ENCODE assay signal across 25 cellular contexts in the genomic region with DNA sequence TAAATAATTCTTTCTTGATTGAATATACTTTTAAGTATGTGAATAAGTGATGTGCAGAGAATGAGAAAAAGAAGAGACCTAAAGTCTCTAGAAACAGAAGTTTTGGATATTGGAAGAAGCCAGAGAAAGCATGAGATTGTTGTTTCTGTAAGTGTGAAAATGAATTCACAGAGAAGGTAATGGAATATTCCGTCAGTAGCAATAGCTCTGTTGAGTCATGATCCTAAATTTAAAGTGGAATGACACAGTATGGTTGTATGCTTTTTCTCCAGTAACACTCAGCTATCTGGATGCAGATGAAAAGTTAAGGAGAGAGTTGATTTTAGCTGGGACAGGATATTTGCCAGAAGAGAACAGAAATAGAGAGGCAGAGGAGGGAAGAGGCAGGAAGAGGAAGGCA.
"Had no signal": no experiment of that assay in that cellular context is flagged by ENCODE, and none has a peak within 500 bp of the region (broad histone marks: within the 10 kb centered on the region; RNA-seq: fewer than 3 reads in every experiment).

No MANE protein-coding gene starts in this region.

- H3K36me3 ChIP-seq: ascending aorta, Peyer's patch, SJCRH30 had no signal

- H3K4me2 ChIP-seq: SK-N-SH had no signal

- H3K9me3 ChIP-seq: ascending aorta, Peyer's patch, SJCRH30, SK-N-SH had no signal

- H3K9me3 Mint-ChIP-seq: activated CD4-positive, alpha-beta T cell treated with anti-CD3 and anti-CD28 coated beads, Interleukin-2, amount 10 ng/mL, durations not matched to agents 7 days and 5 days; activated naive CD4-positive, alpha-beta T cell treated with anti-CD3 and anti-CD28 coated beads, Interleukin-2, amount 50 U/mL, for 24 hours had no signal

- DNase-seq: activated CD4-positive, alpha-beta memory T cell treated with anti-CD3 and anti-CD28 coated beads, Interleukin-2, amount 10 ng/mL, durations not matched to agents 7 days and 5 days; activated CD4-positive, alpha-beta T cell treated with anti-CD3 and anti-CD28 coated beads, Interleukin-2, amount 10 ng/mL, durations not matched to agents 7 days and 5 days; activated CD4-positive, CD25-positive, alpha-beta regulatory T cell; activated gamma-delta T cell treated with Interleukin-2 at 50 U/mL for 16 hours; activated T-cell treated with anti-CD3 and anti-CD28 coated beads, Interleukin-2, amount 50 U/mL, for 72 hours; amniotic stem cell; Karpas-422; MM.1S; NCI-H1105; NCI-H1436 treated with DMSO at 0.1 percent for 48 hours; NCI-H187; NCI-H2081; NCI-H446; NCI-H524; Peyer's patch; Right ventricle myocardium superior; SJCRH30; SK-N-SH; T-helper 1 cell had no signal

- H3K9ac ChIP-seq: SK-N-SH had no signal

- H3K36me3 Mint-ChIP-seq: activated naive CD4-positive, alpha-beta T cell treated with anti-CD3 and anti-CD28 coated beads, Interleukin-2, amount 50 U/mL, for 24 hours; brain had no signal

- H3K27me3 ChIP-seq: ascending aorta, Peyer's patch, SJCRH30 had no signal

- H3K4me3 ChIP-seq: ascending aorta, Peyer's patch, SJCRH30 had no signal

- H3K4me1 ChIP-seq: ascending aorta, Peyer's patch, SJCRH30 had no signal

- H3K27me3 Mint-ChIP-seq: activated CD4-positive, alpha-beta memory T cell treated with anti-CD3 and anti-CD28 coated beads, Interleukin-2, amount 10 ng/mL, durations not matched to agents 7 days and 5 days; activated CD4-positive, alpha-beta T cell treated with anti-CD3 and anti-CD28 coated beads, Interleukin-2, amount 10 ng/mL, durations not matched to agents 7 days and 5 days; activated naive CD4-positive, alpha-beta T cell treated with anti-CD3 and anti-CD28 coated beads, Interleukin-2, amount 50 U/mL, for 24 hours had no signal

- H3K4me3 Mint-ChIP-seq: activated CD4-positive, alpha-beta memory T cell treated with anti-CD3 and anti-CD28 coated beads, Interleukin-2, amount 10 ng/mL, durations not matched to agents 7 days and 5 days; activated CD4-positive, alpha-beta T cell treated with anti-CD3 and anti-CD28 coated beads, Interleukin-2, amount 10 ng/mL, durations not matched to agents 7 days and 5 days; activated naive CD4-positive, alpha-beta T cell treated with anti-CD3 and anti-CD28 coated beads, Interleukin-2, amount 50 U/mL, for 24 hours; activated T-cell treated with anti-CD3 and anti-CD28 coated beads, Interleukin-2, amount 50 U/mL, for 72 hours; brain had no signal

- H3K27ac Mint-ChIP-seq: activated CD4-positive, alpha-beta memory T cell treated with anti-CD3 and anti-CD28 coated beads, Interleukin-2, amount 10 ng/mL, durations not matched to agents 7 days and 5 days; activated CD4-positive, alpha-beta T cell treated with anti-CD3 and anti-CD28 coated beads, Interleukin-2, amount 10 ng/mL, durations not matched to agents 7 days and 5 days; activated naive CD4-positive, alpha-beta T cell treated with anti-CD3 and anti-CD28 coated beads, Interleukin-2, amount 50 U/mL, for 24 hours; activated T-cell treated with anti-CD3 and anti-CD28 coated beads, Interleukin-2, amount 50 U/mL, for 72 hours; activated T-helper 2 cell treated with anti-CD3 and anti-CD28 coated beads, Interferon-gamma antibody, Interleukin-2, Interleukin-4, amounts not matched to agents 10 μg/mL and 5 μg/mL and 100 μg/mL, durations not matched to agents 14 hours and 24 hours and 36 hours; brain had no signal

- H3K4me1 Mint-ChIP-seq: activated CD4-positive, alpha-beta memory T cell treated with anti-CD3 and anti-CD28 coated beads, Interleukin-2, amount 10 ng/mL, durations not matched to agents 7 days and 5 days; activated CD4-positive, alpha-beta T cell treated with anti-CD3 and anti-CD28 coated beads, Interleukin-2, amount 10 ng/mL, durations not matched to agents 7 days and 5 days; activated naive CD4-positive, alpha-beta T cell treated with anti-CD3 and anti-CD28 coated beads, Interleukin-2, amount 50 U/mL, for 24 hours; brain had no signal

- ATAC-seq: activated T-cell treated with anti-CD3 and anti-CD28 coated beads, Interleukin-2, amount 50 U/mL, for 72 hours had no signal

- H3K27ac ChIP-seq: ascending aorta, Peyer's patch, RWPE1, SJCRH30, VCaP had no signal
